ENCODE assay signal across 10 cellular contexts in the genomic region with DNA sequence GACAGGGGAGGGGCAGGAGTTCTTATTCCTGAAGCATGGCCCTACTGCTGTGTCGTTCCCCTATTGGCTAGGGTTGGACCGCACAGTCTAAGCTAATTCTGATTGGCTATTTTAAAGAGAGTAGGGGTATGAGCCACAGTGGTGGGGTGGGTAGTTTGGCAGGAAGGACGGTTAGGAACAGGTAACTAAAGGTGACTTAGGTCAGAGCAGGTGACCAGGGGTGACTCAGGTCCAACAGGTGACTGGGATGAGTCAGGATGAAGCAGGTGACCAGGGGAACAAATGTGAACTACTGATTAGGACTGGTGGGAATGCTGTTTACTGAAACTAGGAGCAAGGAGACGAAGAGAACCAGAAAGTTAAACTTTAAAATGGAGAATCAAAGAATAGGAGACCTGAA. TPM values are rescaled to one million over a fixed set of nuclear protein-coding genes. Genes with fewer than 3 reads are reported as not detected.
DNase-seq lines count a peak whose midpoint lies in the region; ATAC-seq and TF ChIP-seq lines count a peak whose summit lies in the region.
"Not testable (repeated sequence)": the region's sequence is repeated elsewhere in the genome, so short reads cannot be mapped to it uniquely, and the experiment has no call there.
"Had no signal": no experiment of that assay in that cellular context is flagged by ENCODE, and none has a peak within 500 bp of the region (broad histone marks: within the 10 kb centered on the region; RNA-seq: fewer than 3 reads in every experiment).

No MANE protein-coding gene starts in this region.

- H3K4me3 Mint-ChIP-seq in CD8-positive, alpha-beta T cell; activated B cell treated with CpG ODN at 0.5 μM for 24 hours; activated T-helper 17 cell treated with anti-CD3 and anti-CD28 coated beads, Interleukin-2, amount 50 U/mL, for 72 hours; memory B cell; osteocyte (ENCODE audit: unreplicated experiment); type B pancreatic cell: not testable (repeated sequence)
- peak overlapping the region in 1 of 2 donors; percentile 53 for H3K4me3 Mint-ChIP-seq in effector memory CD8-positive, alpha-beta T cell

- peaks cover 53% of the 10 kb centered on the region for H3K36me3 ChIP-seq in CD8-positive, alpha-beta T cell (ENCODE audit: insufficient read depth, low read length)
- not testable (repeated sequence) for H3K36me3 ChIP-seq in HUES6 (ENCODE audit: control insufficient read depth, insufficient read depth, low read length)

- peaks cover 87% of the 10 kb centered on the region for H3K4me1 Mint-ChIP-seq in CD8-positive, alpha-beta T cell (ENCODE audit: low read depth)
- H3K4me1 Mint-ChIP-seq in activated B cell treated with CpG ODN at 0.5 μM for 24 hours: peaks cover 65% of the 10 kb centered on the region
- peaks cover 40% of the 10 kb centered on the region for H3K4me1 Mint-ChIP-seq in activated T-helper 17 cell treated with anti-CD3 and anti-CD28 coated beads, Interleukin-2, amount 50 U/mL, for 72 hours
- H3K4me1 Mint-ChIP-seq in effector memory CD8-positive, alpha-beta T cell (ENCODE audit: low read depth in 2 of 2): peaks cover 52 to 72% of the 10 kb centered on the region in 2 donors
- H3K4me1 Mint-ChIP-seq in memory B cell: peaks cover 37% of the 10 kb centered on the region
- peaks cover 21% of the 10 kb centered on the region for H3K4me1 Mint-ChIP-seq in osteocyte (ENCODE audit: unreplicated experiment)
- peaks cover 23% of the 10 kb centered on the region for H3K4me1 Mint-ChIP-seq in type B pancreatic cell (ENCODE audit: unreplicated experiment)

- not testable (repeated sequence) for H3K9me3 ChIP-seq in CD8-positive, alpha-beta T cell (ENCODE audit: low read length); HUES6 (ENCODE audit: control insufficient read depth, insufficient read depth, low read depth, low read length)

- peaks cover 59% of the 10 kb centered on the region for H3K4me1 ChIP-seq in CD8-positive, alpha-beta T cell (ENCODE audit: insufficient read depth, low read length)
- H3K4me1 ChIP-seq in HUES6 (ENCODE audit: control insufficient read depth, insufficient read depth, low read length): peaks cover 38% of the 10 kb centered on the region

- not testable (repeated sequence) for DNase-seq in CD8-positive, alpha-beta T cell; activated B cell treated with CpG ODN at 0.5 μM for 24 hours; effector memory CD8-positive, alpha-beta T cell; memory B cell (ENCODE audit: low spot score in 2 of 2); type B pancreatic cell (ENCODE audit: extremely low spot score, unreplicated experiment)
- peak; percentile 23 for DNase-seq in osteocyte (ENCODE audit: extremely low spot score, unreplicated experiment)

- not testable (repeated sequence) for H3K27me3 ChIP-seq in CD8-positive, alpha-beta T cell (ENCODE audit: insufficient read depth, low read length); HUES6 (ENCODE audit: control insufficient read depth, insufficient read depth, low read length)

- H3K36me3 Mint-ChIP-seq in CD8-positive, alpha-beta T cell: peaks cover 96% of the 10 kb centered on the region
- H3K36me3 Mint-ChIP-seq in activated B cell treated with CpG ODN at 0.5 μM for 24 hours (ENCODE audit: low read depth) (peaks cover 90% of the 10 kb centered on the region), memory B cell (peaks cover 48% of the 10 kb centered on the region)
- peaks cover 88% of the 10 kb centered on the region for H3K36me3 Mint-ChIP-seq in activated T-helper 17 cell treated with anti-CD3 and anti-CD28 coated beads, Interleukin-2, amount 50 U/mL, for 72 hours (ENCODE audit: low read depth)
- peaks cover 86% of the 10 kb centered on the region for H3K36me3 Mint-ChIP-seq in effector memory CD8-positive, alpha-beta T cell (ENCODE audit: insufficient read depth)
- H3K36me3 Mint-ChIP-seq in osteocyte (ENCODE audit: unreplicated experiment); type B pancreatic cell: not testable (repeated sequence)

- CTCF ChIA-PET in CD8-positive, alpha-beta T cell (lab: Charles Lee): interaction anchor here (0.9 kb wide), 1 partner anchor 125 kb away, joined by 3 read pairs; no protein-coding TSS in a partner anchor
- CTCF ChIA-PET in activated B cell treated with CpG ODN at 0.5 μM for 24 hours (lab: Charles Lee): not testable (repeated sequence)

- not testable (repeated sequence) for TF ChIP-seq CTCF in CD8-positive, alpha-beta T cell (IDR thresholded peaks at IDR 0.05); activated B cell treated with CpG ODN at 0.5 μM for 24 hours (IDR thresholded peaks at IDR 0.05); osteocyte (IDR thresholded peaks at IDR 0.05); type B pancreatic cell (conservative IDR thresholded peaks at IDR 0.05)

- ATAC-seq in CD8-positive, alpha-beta T cell; activated B cell treated with CpG ODN at 0.5 μM for 24 hours (ENCODE audit: low read depth); activated T-helper 17 cell treated with anti-CD3 and anti-CD28 coated beads, Interleukin-2, amount 50 U/mL, for 72 hours (replicated peaks); effector memory CD8-positive, alpha-beta T cell (replicated peaks); memory B cell (ENCODE audit: low read depth): not testable (repeated sequence)

- H3K9me3 Mint-ChIP-seq in CD8-positive, alpha-beta T cell; activated B cell treated with CpG ODN at 0.5 μM for 24 hours; activated T-helper 17 cell treated with anti-CD3 and anti-CD28 coated beads, Interleukin-2, amount 50 U/mL, for 72 hours; effector memory CD8-positive, alpha-beta T cell; memory B cell; osteocyte (ENCODE audit: unreplicated experiment): not testable (repeated sequence)
- H3K9me3 Mint-ChIP-seq in type B pancreatic cell: peaks cover 11% of the 10 kb centered on the region

- intact Hi-C loops in CD8-positive, alpha-beta T cell (cut with DNase I, micrococcal nuclease); activated B cell treated with CpG ODN at 0.5 μM for 24 hours (cut with micrococcal nuclease): not testable (repeated sequence)

- peak overlapping the region; percentile 20 for H3K9ac ChIP-seq in HUES6 (ENCODE audit: low read length)

- H3K27ac Mint-ChIP-seq in CD8-positive, alpha-beta T cell: peak overlapping the region; percentile 86
- H3K27ac Mint-ChIP-seq in activated B cell treated with CpG ODN at 0.5 μM for 24 hours (peak overlapping the region; percentile 27), memory B cell (peak overlapping the region; percentile 76), type B pancreatic cell (peak overlapping the region; percentile 65)
- H3K27ac Mint-ChIP-seq in activated T-helper 17 cell treated with anti-CD3 and anti-CD28 coated beads, Interleukin-2, amount 50 U/mL, for 72 hours: peak overlapping the region; percentile 69
- H3K27ac Mint-ChIP-seq in effector memory CD8-positive, alpha-beta T cell: peak overlapping the region; percentile 78 to 84
- not testable (repeated sequence) for H3K27ac Mint-ChIP-seq in osteocyte (ENCODE audit: unreplicated experiment)

- H3K4me3 ChIP-seq in CD8-positive, alpha-beta T cell (ENCODE audit: low read depth, low read length); HUES6 (ENCODE audit: low read depth, low read length): not testable (repeated sequence)

- not testable (repeated sequence) for H3K27ac ChIP-seq in CD8-positive, alpha-beta T cell (ENCODE audit: low read depth, low read length)
- H3K27ac ChIP-seq in HUES6 (ENCODE audit: low read depth, low read length): peak overlapping the region; percentile 64; the same call in 1 of the 2 replicates

- not testable (repeated sequence) for H3K27me3 Mint-ChIP-seq in CD8-positive, alpha-beta T cell (ENCODE audit: low read depth); activated B cell treated with CpG ODN at 0.5 μM for 24 hours; activated T-helper 17 cell treated with anti-CD3 and anti-CD28 coated beads, Interleukin-2, amount 50 U/mL, for 72 hours; effector memory CD8-positive, alpha-beta T cell; memory B cell; osteocyte (ENCODE audit: unreplicated experiment); type B pancreatic cell

- POLR2A ChIA-PET in CD8-positive, alpha-beta T cell (lab: Charles Lee); activated B cell treated with CpG ODN at 0.5 μM for 24 hours (lab: Charles Lee): not testable (repeated sequence)

RNA-seq across cellular contexts. Expression of a gene that starts 58.0 kb away (rescaled TPM):
- total RNA-seq in CD8-positive, alpha-beta T cell: 10 to 100 TPM; 92.5 to 93.2 TPM
- total RNA-seq in activated B cell treated with CpG ODN at 0.5 μM for 24 hours: 260 and 302 TPM in 2 replicates
- total RNA-seq in activated T-helper 17 cell treated with anti-CD3 and anti-CD28 coated beads, Interleukin-2, amount 50 U/mL, for 72 hours: 100 to 1,000 TPM in 1 of 2 donors, 10 to 100 TPM in 1; 47.5 to 113 TPM
- total RNA-seq in osteocyte: 4.8 and 6.3 TPM in 2 replicates
- 2.1 and 4.2 TPM in 2 replicates for total RNA-seq in type B pancreatic cell (ENCODE audit: low replicate concordance)
- total RNA-seq: G401, H4 had no signal
